Comparison of ENCODE assay signal across 9 cellular contexts in genomic region chr15:52464478-52464877, GRCh38.
DNase-seq lines count a peak whose midpoint lies in the region; ATAC-seq lines count a peak whose summit lies in the region.
"Had no signal": no experiment of that assay in that cellular context is flagged by ENCODE, and none has a peak within 500 bp of the region (broad histone marks: within the 10 kb centered on the region; RNA-seq: fewer than 3 reads in every experiment).

No MANE protein-coding gene starts in this region.

- DNase-seq in activated T-cell treated with anti-CD3 and anti-CD28 coated beads, Interleukin-2, amount 50 U/mL, for 72 hours, result no peak
- no peak for DNase-seq in activated T-cell treated with anti-CD3 and anti-CD28 coated beads, Interleukin-2, amount 50 U/mL, for 48 hours
- DNase-seq in RPMI8226 (peak; percentile 93), T1000 (lab: John Stamatoyannopoulos, UW) (no peak), NCI-H446 (lab: John Stamatoyannopoulos, UW) (no peak), DMS153 treated with DMSO at 0.1 percent for 48 hours (lab: John Stamatoyannopoulos, UW; ENCODE audit: unreplicated experiment) (no peak)

- H3K27me3 Mint-ChIP-seq in activated T-cell treated with anti-CD3 and anti-CD28 coated beads, Interleukin-2, amount 50 U/mL, for 72 hours (ENCODE audit: low read depth), result no peaks in the 10 kb centered on the region
- H3K27me3 Mint-ChIP-seq in stimulated activated memory B cell treated with anti-CD40 and anti-IgM and Interleukin-4, amounts not matched to agents 10 μg/mL and 1 μg/mL and 100 μg/mL, for 72 hours, result no peaks in the 10 kb centered on the region
- H3K27me3 Mint-ChIP-seq: brain had no signal

- no peaks in the 10 kb centered on the region for H3K9me3 Mint-ChIP-seq in activated T-cell treated with anti-CD3 and anti-CD28 coated beads, Interleukin-2, amount 50 U/mL, for 72 hours
- H3K9me3 Mint-ChIP-seq in stimulated activated memory B cell treated with anti-CD40 and anti-IgM and Interleukin-4, amounts not matched to agents 10 μg/mL and 1 μg/mL and 100 μg/mL, for 72 hours, result peaks cover 6% of the 10 kb centered on the region

- peaks cover 32% of the 10 kb centered on the region for H3K4me1 Mint-ChIP-seq in activated T-cell treated with anti-CD3 and anti-CD28 coated beads, Interleukin-2, amount 50 U/mL, for 72 hours (ENCODE audit: low read depth)
- peaks cover 42% of the 10 kb centered on the region for H3K4me1 Mint-ChIP-seq in stimulated activated memory B cell treated with anti-CD40 and anti-IgM and Interleukin-4, amounts not matched to agents 10 μg/mL and 1 μg/mL and 100 μg/mL, for 72 hours

- peak; percentile 65 to 77 for ATAC-seq in activated T-cell treated with anti-CD3 and anti-CD28 coated beads, Interleukin-2, amount 50 U/mL, for 72 hours (replicated peaks in 1 of 2)
- peak; percentile 50 for ATAC-seq in HG02759 (IDR thresholded peaks at IDR 0.05; ENCODE audit: unreplicated experiment)
- ATAC-seq in stimulated activated memory B cell treated with anti-CD40 and anti-IgM and Interleukin-4, amounts not matched to agents 10 μg/mL and 1 μg/mL and 100 μg/mL, for 72 hours, result peak; percentile 55

- H3K27ac Mint-ChIP-seq in activated T-cell treated with anti-CD3 and anti-CD28 coated beads, Interleukin-2, amount 50 U/mL, for 72 hours, result peak overlapping the region; percentile 98
- H3K27ac Mint-ChIP-seq in stimulated activated memory B cell treated with anti-CD40 and anti-IgM and Interleukin-4, amounts not matched to agents 10 μg/mL and 1 μg/mL and 100 μg/mL, for 72 hours, result peak overlapping the region; percentile 83
- H3K27ac Mint-ChIP-seq: brain had no signal

- peaks cover 5 to 8% of the 10 kb centered on the region in 2 donors for H3K36me3 Mint-ChIP-seq in activated T-cell treated with anti-CD3 and anti-CD28 coated beads, Interleukin-2, amount 50 U/mL, for 72 hours (ENCODE audit: insufficient read depth in 2 of 2)
- peaks cover 18% of the 10 kb centered on the region for H3K36me3 Mint-ChIP-seq in stimulated activated memory B cell treated with anti-CD40 and anti-IgM and Interleukin-4, amounts not matched to agents 10 μg/mL and 1 μg/mL and 100 μg/mL, for 72 hours

- H3K4me3 Mint-ChIP-seq in activated T-cell treated with anti-CD3 and anti-CD28 coated beads, Interleukin-2, amount 50 U/mL, for 72 hours, result peak overlapping the region; percentile 30 to 89
- H3K4me3 Mint-ChIP-seq in stimulated activated memory B cell treated with anti-CD40 and anti-IgM and Interleukin-4, amounts not matched to agents 10 μg/mL and 1 μg/mL and 100 μg/mL, for 72 hours, result peak overlapping the region; percentile 46
- H3K4me3 Mint-ChIP-seq: brain had no signal
